In genomic region chr9:113566712-113567071, GRCh38 we compare ENCODE assay signal across 10 cellular contexts.
DNase-seq lines count a peak whose midpoint lies in the region; ATAC-seq and TF ChIP-seq lines count a peak whose summit lies in the region.
"Had no signal": no experiment of that assay in that cellular context is flagged by ENCODE, and none has a peak within 500 bp of the region (broad histone marks: within the 10 kb centered on the region; RNA-seq: fewer than 3 reads in every experiment).

No MANE protein-coding gene starts in this region.

- peaks cover 3 to 6% of the 10 kb centered on the region in 2 donors for H3K4me1 ChIP-seq in aorta (ENCODE audit: control insufficient read depth in 1 of 2, insufficient read depth in 2 of 2, low read length in 2 of 2)

- no peak for TF ChIP-seq EP300 in neural cell (conservative IDR thresholded peaks at IDR 0.05; ENCODE audit: poor library complexity, severe bottlenecking)

- peaks cover 6% of the 10 kb centered on the region for H3K79me2 ChIP-seq in neural cell (replicated peaks; ENCODE audit: insufficient read depth, low read length)

- peaks cover 2% of the 10 kb centered on the region for H3K36me3 Mint-ChIP-seq in activated naive CD8-positive, alpha-beta T cell treated with anti-CD3 and anti-CD28 coated beads, Interleukin-2, amount 10 ng/mL, durations not matched to agents 7 days and 5 days
- peaks cover 6% of the 10 kb centered on the region for H3K36me3 Mint-ChIP-seq in activated naive CD8-positive, alpha-beta T cell treated with anti-CD3 and anti-CD28 coated beads for 36 hours

- intact Hi-C loops in aorta (cut with DNase I): loop anchor here in 1 of 2 donors (5.0 kb wide), 2 partner anchors 44 to 109 kb away; no protein-coding TSS in a partner anchor

- H2AFZ ChIP-seq in neural cell (ENCODE audit: low read depth, low read length): no peak overlapping the region

- no peaks in the 10 kb centered on the region for H3K9me2 ChIP-seq in neural cell (ENCODE audit: insufficient read depth, low read length)

- H3K27me3 ChIP-seq in neural cell (ENCODE audit: insufficient read depth, low read depth, low read length) (no peaks in the 10 kb centered on the region), aorta (ENCODE audit: control insufficient read depth in 1 of 2, insufficient read depth in 2 of 2, low read length in 1 of 2) (no peaks in the 10 kb centered on the region)

- H3K27ac ChIP-seq in neural cell (ENCODE audit: low read length) (no peak overlapping the region), aorta (ENCODE audit: low read depth in 1 of 2, low read length in 2 of 2) (peak overlapping the region; percentile 83 to 89)

- peaks cover 16% of the 10 kb centered on the region for H3K4me1 Mint-ChIP-seq in activated naive CD8-positive, alpha-beta T cell treated with anti-CD3 and anti-CD28 coated beads, Interleukin-2, amount 10 ng/mL, durations not matched to agents 7 days and 5 days
- peaks cover 7% of the 10 kb centered on the region for H3K4me1 Mint-ChIP-seq in activated naive CD8-positive, alpha-beta T cell treated with anti-CD3 and anti-CD28 coated beads for 36 hours

- no peaks in the 10 kb centered on the region for H3K9me3 ChIP-seq in neural cell (ENCODE audit: low read length)
- H3K9me3 ChIP-seq in aorta (ENCODE audit: control insufficient read depth, low read length): no peaks in the 10 kb centered on the region

- POLR2A ChIA-PET in activated naive CD8-positive, alpha-beta T cell treated with anti-CD3 and anti-CD28 coated beads, Interleukin-2, amount 10 ng/mL, durations not matched to agents 7 days and 5 days (lab: Charles Lee): no interaction called here

- H3K27me3 Mint-ChIP-seq in activated naive CD8-positive, alpha-beta T cell treated with anti-CD3 and anti-CD28 coated beads, Interleukin-2, amount 10 ng/mL, durations not matched to agents 7 days and 5 days: no peaks in the 10 kb centered on the region
- no peaks in the 10 kb centered on the region for H3K27me3 Mint-ChIP-seq in activated naive CD8-positive, alpha-beta T cell treated with anti-CD3 and anti-CD28 coated beads for 36 hours

- H3K36me3 ChIP-seq in neural cell (ENCODE audit: insufficient read depth, low read length): no peaks in the 10 kb centered on the region
- H3K36me3 ChIP-seq in aorta (ENCODE audit: control insufficient read depth in 1 of 2, insufficient read depth in 2 of 2, low read length in 1 of 2): no peaks in the 10 kb centered on the region

- no peak for TF ChIP-seq CTCF in neural cell (IDR thresholded peaks at IDR 0.05; ENCODE audit: poor library complexity, severe bottlenecking)

- H3F3A ChIP-seq in neural cell (ENCODE audit: insufficient read depth, low read length, poor library complexity, severe bottlenecking): no peaks in the 10 kb centered on the region

- peak overlapping the region; percentile 72 for H3K9ac ChIP-seq in neural cell (ENCODE audit: low read length)

- no peak overlapping the region for H3K4me3 Mint-ChIP-seq in activated naive CD8-positive, alpha-beta T cell treated with anti-CD3 and anti-CD28 coated beads, Interleukin-2, amount 10 ng/mL, durations not matched to agents 7 days and 5 days
- no peak overlapping the region for H3K4me3 Mint-ChIP-seq in activated naive CD8-positive, alpha-beta T cell treated with anti-CD3 and anti-CD28 coated beads for 36 hours

- DNase-seq in activated naive CD8-positive, alpha-beta T cell treated with anti-CD3 and anti-CD28 coated beads, Interleukin-2, amount 10 ng/mL, durations not matched to agents 7 days and 5 days: peak; percentile 23
- DNase-seq in activated naive CD8-positive, alpha-beta T cell treated with anti-CD3 and anti-CD28 coated beads for 36 hours: no peak
- DNase-seq in aorta (peak; percentile 72 to 89), KG1 (lab: John Stamatoyannopoulos, UW) (no peak), occipital lobe (lab: John Stamatoyannopoulos, UW) (no peak), middle frontal gyrus (ENCODE audit: extremely low spot score, low spot score) (no peak)
- DNase-seq: activated gamma-delta T cell treated with Interleukin-2 at 50 U/mL for 16 hours, NCI-H187 had no signal

- no peak for ATAC-seq in activated naive CD8-positive, alpha-beta T cell treated with anti-CD3 and anti-CD28 coated beads, Interleukin-2, amount 10 ng/mL, durations not matched to agents 7 days and 5 days (ENCODE audit: low read depth)
- ATAC-seq in esophagus mucosa (peak; percentile 6), aorta (ENCODE audit: low FRiP score) (peak; percentile 76)

- H3K9me3 Mint-ChIP-seq in activated naive CD8-positive, alpha-beta T cell treated with anti-CD3 and anti-CD28 coated beads, Interleukin-2, amount 10 ng/mL, durations not matched to agents 7 days and 5 days: no peaks in the 10 kb centered on the region
- H3K9me3 Mint-ChIP-seq in activated naive CD8-positive, alpha-beta T cell treated with anti-CD3 and anti-CD28 coated beads for 36 hours: no peaks in the 10 kb centered on the region

- H3K4me3 ChIP-seq in neural cell (ENCODE audit: low read length) (peak overlapping the region; percentile 65), aorta (ENCODE audit: low read length in 2 of 2) (no peak overlapping the region)

- no peak overlapping the region for H3K27ac Mint-ChIP-seq in activated naive CD8-positive, alpha-beta T cell treated with anti-CD3 and anti-CD28 coated beads, Interleukin-2, amount 10 ng/mL, durations not matched to agents 7 days and 5 days
- no peak overlapping the region for H3K27ac Mint-ChIP-seq in activated naive CD8-positive, alpha-beta T cell treated with anti-CD3 and anti-CD28 coated beads for 36 hours

- peak overlapping the region; percentile 46 for H3K4me2 ChIP-seq in neural cell (ENCODE audit: low read length)

- no peak for TF ChIP-seq RAD21 in neural cell (conservative IDR thresholded peaks at IDR 0.05)

- WGBS in aorta, 2 donors: 11 to 16% methylated on average over 3 of the region's 3 CpGs

- no peaks in the 10 kb centered on the region for H4K20me1 ChIP-seq in neural cell (ENCODE audit: insufficient read depth)

TF ChIP-seq in neural cell, 6 proteins besides CTCF, POLR2A, EP300 and RAD21:
- TF ChIP-seq SMC3 (conservative IDR thresholded peaks at IDR 0.05; ENCODE audit: poor library complexity): no peak
- TF ChIP-seq POLR2AphosphoS5 (IDR thresholded peaks at IDR 0.05): no peak
- no peak for TF ChIP-seq TAF1 (IDR thresholded peaks at IDR 0.05; ENCODE audit: low read depth)
- TF ChIP-seq MXI1 (conservative IDR thresholded peaks at IDR 0.05; ENCODE audit: poor library complexity, severe bottlenecking): no peak
- TF ChIP-seq EZH2 (IDR thresholded peaks at IDR 0.05; ENCODE audit: borderline replicate concordance, insufficient read depth, low read length, poor library complexity, severe bottlenecking): no peak
- TF ChIP-seq REST (IDR thresholded peaks at IDR 0.05; ENCODE audit: borderline replicate concordance): no peak
TF ChIP-seq in neural cell: peak in this region for 0.

Comparison
In these comparisons a context has a peak if more than half of its experiments do, and no peak if none do; other contexts are left out.
1. DNase-seq: peak in activated naive CD8-positive, alpha-beta T cell treated with anti-CD3 and anti-CD28 coated beads, Interleukin-2, amount 10 ng/mL, durations not matched to agents 7 days and 5 days (single experiment) and aorta (2 of 2); none in activated naive CD8-positive, alpha-beta T cell treated with anti-CD3 and anti-CD28 coated beads for 36 hours (single experiment), KG1 (single experiment), occipital lobe (single experiment) and middle frontal gyrus (single experiment).